In the genomic region with DNA sequence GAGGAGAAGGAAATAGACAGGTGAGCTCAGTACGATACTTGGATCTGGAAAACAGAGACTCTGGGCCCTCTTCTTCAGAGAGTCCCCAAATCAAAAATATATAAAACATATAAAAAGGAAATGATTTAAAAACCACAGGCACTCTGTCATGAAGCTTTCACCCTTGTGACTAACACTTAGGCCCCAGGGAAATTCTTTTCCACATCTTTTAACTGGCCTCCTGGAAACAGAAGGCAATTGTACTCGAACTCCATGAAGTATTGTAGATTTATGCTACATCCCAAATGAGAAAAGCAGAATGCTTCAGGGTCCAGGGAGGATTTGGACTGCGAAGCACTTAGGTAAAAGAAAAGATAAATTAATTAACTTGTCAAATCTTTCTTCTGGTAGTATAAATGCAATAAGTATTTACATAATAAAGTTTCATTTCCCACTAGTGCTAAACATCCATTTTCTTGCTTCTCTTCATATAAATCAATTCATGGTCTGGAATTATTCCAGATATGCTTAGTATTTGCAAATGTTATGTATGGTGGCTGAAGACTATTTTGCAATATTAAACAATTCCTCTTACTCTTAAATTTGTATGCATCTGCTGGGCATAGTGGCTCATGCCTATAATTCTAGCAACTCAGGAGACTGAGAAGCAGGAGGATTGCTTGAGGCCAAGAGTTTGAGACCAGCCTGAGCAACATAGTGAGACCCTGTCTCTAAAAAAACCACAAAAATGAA, we compare ENCODE assay signal across 15 cellular contexts.
A peak's percentile ranks its signal among the peaks of the same experiment; 100 is the strongest.
DNase-seq lines count a peak whose midpoint lies in the region; ATAC-seq, FAIRE-seq and TF ChIP-seq lines count a peak whose summit lies in the region.
"Had no signal": no experiment of that assay in that cellular context is flagged by ENCODE, and none has a peak within 500 bp of the region (broad histone marks: within the 10 kb centered on the region; RNA-seq: fewer than 3 reads in every experiment).

No MANE protein-coding gene starts in this region.

- no peaks in the 10 kb centered on the region for H3K36me3 Mint-ChIP-seq in MCF 10A (ENCODE audit: insufficient read depth, unreplicated experiment)

- intact Hi-C loops in MCF 10A (cut with micrococcal nuclease) = loop anchor here (5.0 kb wide), 1 partner anchor 201 kb away; no protein-coding TSS in a partner anchor

- CTCF ChIA-PET in MCF 10A (lab: Yijun Ruan, JAX) = interaction anchor here (0.6 to 1.2 kb wide), 4 partner anchors 36 to 310 kb away, joined by 3 to 4 read pairs (median 3); no protein-coding TSS in a partner anchor

- H3K4me1 Mint-ChIP-seq in MCF 10A (ENCODE audit: insufficient read depth, unreplicated experiment) = peaks cover 40% of the 10 kb centered on the region
- H3K4me1 Mint-ChIP-seq: activated CD4-positive, alpha-beta T cell treated with anti-CD3 and anti-CD28 coated beads, Interleukin-2, amount 10 ng/mL, durations not matched to agents 7 days and 5 days had no signal

- H3K9me3 Mint-ChIP-seq in MCF 10A (ENCODE audit: unreplicated experiment) = no peaks in the 10 kb centered on the region
- H3K9me3 Mint-ChIP-seq: activated CD4-positive, alpha-beta T cell treated with anti-CD3 and anti-CD28 coated beads, Interleukin-2, amount 10 ng/mL, durations not matched to agents 7 days and 5 days had no signal

- peak overlapping the region in 2 of 3 experiments; percentile 5 to 34 for H3K4me3 ChIP-seq in keratinocyte (ENCODE audit: control insufficient read depth in 2 of 3, extremely low read depth in 1 of 3, insufficient read depth in 2 of 3, low read depth in 1 of 3, low read length in 3 of 3)
- H3K4me3 ChIP-seq: cardiac muscle cell, MG63, pancreas, uterus had no signal

- H3K4me2 ChIP-seq in keratinocyte (ENCODE audit: control insufficient read depth, extremely low read depth, insufficient read depth, low read depth, low read length) = peak overlapping the region; percentile 75

- dilution Hi-C loops in keratinocyte (cut with MboI; ENCODE audit: extremely low pct_ligation_motif_present, low sequenced_read_pairs) = no loop called here

- no peak overlapping the region for H3K4me3 Mint-ChIP-seq in MCF 10A (ENCODE audit: unreplicated experiment)
- H3K4me3 Mint-ChIP-seq: activated CD4-positive, alpha-beta T cell treated with anti-CD3 and anti-CD28 coated beads, Interleukin-2, amount 10 ng/mL, durations not matched to agents 7 days and 5 days had no signal

- peak; percentile 93 for FAIRE-seq in keratinocyte (lab: Jason Lieb, UNC)

- TF ChIP-seq CTCF in MCF 10A (IDR thresholded peaks at IDR 0.05; ENCODE audit: unreplicated experiment) (no peak), keratinocyte (optimal IDR thresholded peaks at IDR 0.05 in 1 of 3, IDR thresholded peaks at IDR 0.05 in 1 of 3, conservative IDR thresholded peaks at IDR 0.05 in 1 of 3; ENCODE audit: extremely low read depth in 1 of 3, insufficient read depth in 2 of 3, low read length in 3 of 3) (no peak)

- no peak for ATAC-seq in GM21526 (IDR thresholded peaks at IDR 0.05; ENCODE audit: low FRiP score, unreplicated experiment)

- POLR2A ChIA-PET in MCF 10A (lab: Yijun Ruan, JAX) = interaction anchor here (0.7 to 1.5 kb wide), 8 partner anchors 10 to 167 kb away, joined by 3 to 5 read pairs (median 3); no protein-coding TSS in a partner anchor

- peak overlapping the region; percentile 54 for H3K9ac ChIP-seq in keratinocyte (ENCODE audit: control insufficient read depth, extremely low read depth, insufficient read depth, low read length)

- no peaks in the 10 kb centered on the region for H3K36me3 ChIP-seq in keratinocyte (ENCODE audit: control insufficient read depth in 2 of 2, extremely low read depth in 1 of 2, insufficient read depth in 2 of 2, low read length in 2 of 2)
- H3K36me3 ChIP-seq: cardiac muscle cell, MG63, pancreas, uterus had no signal

- H4K20me1 ChIP-seq in keratinocyte (ENCODE audit: control insufficient read depth, extremely low read depth, insufficient read depth, low read length) = no peaks in the 10 kb centered on the region

- H3K27me3 Mint-ChIP-seq in MCF 10A (ENCODE audit: insufficient read depth, unreplicated experiment) = no peaks in the 10 kb centered on the region

- no peaks in the 10 kb centered on the region for H3K9me1 ChIP-seq in keratinocyte (ENCODE audit: control insufficient read depth, extremely low read depth, insufficient read depth, low read length)

- DNase-seq in AG20443 (ENCODE audit: low spot score) (peak; percentile 52), M059J (ENCODE audit: low read depth) (peak; percentile 97), MCF 10A (ENCODE audit: unreplicated experiment) (peak; percentile 55), keratinocyte (ENCODE audit: low read depth, low spot score) (no peak), NCI-H1105 treated with DMSO at 0.1 percent for 48 hours (lab: John Stamatoyannopoulos, UW) (no peak), NCI-H524 (lab: John Stamatoyannopoulos, UW) (no peak)
- no peak for DNase-seq in activated effector memory CD4-positive, alpha-beta T cell treated with Interleukin-2 at 50 U/mL for 16 hours
- DNase-seq: activated CD4-positive, alpha-beta T cell treated with anti-CD3 and anti-CD28 coated beads, Interleukin-2, amount 10 ng/mL, durations not matched to agents 7 days and 5 days; MG63; NCI-H2171 treated with DMSO at 0.1 percent for 48 hours; pancreas; T-helper 2 cell; uterus had no signal

- peak overlapping the region; percentile 77 for H3K27ac Mint-ChIP-seq in MCF 10A (ENCODE audit: low read depth, unreplicated experiment)
- H3K27ac Mint-ChIP-seq: activated CD4-positive, alpha-beta T cell treated with anti-CD3 and anti-CD28 coated beads, Interleukin-2, amount 10 ng/mL, durations not matched to agents 7 days and 5 days had no signal

- no peaks in the 10 kb centered on the region for H3K27me3 ChIP-seq in keratinocyte (ENCODE audit: control insufficient read depth, extremely low read depth, insufficient read depth, low read length)
- H3K27me3 ChIP-seq: cardiac muscle cell, MG63, pancreas, uterus had no signal

- peak overlapping the region; percentile 97 for H3K27ac ChIP-seq in keratinocyte (ENCODE audit: control insufficient read depth, insufficient read depth, low read length)
- H3K27ac ChIP-seq: cardiac muscle cell, uterus had no signal

- peaks cover 61% of the 10 kb centered on the region for H3K4me1 ChIP-seq in keratinocyte (ENCODE audit: control insufficient read depth, extremely low read depth, insufficient read depth, low read length)
- H3K4me1 ChIP-seq: uterus had no signal

- no TSS peak for BruUV-seq in MCF 10A (replicated peaks; lab: Mats Ljungman, UMichigan)

- no peak overlapping the region for H2AFZ ChIP-seq in keratinocyte (ENCODE audit: control insufficient read depth, low read length)

- H3K79me2 ChIP-seq in keratinocyte (ENCODE audit: control insufficient read depth, insufficient read depth, low read length) = no peaks in the 10 kb centered on the region

- no peaks in the 10 kb centered on the region for H3K9me3 ChIP-seq in keratinocyte (ENCODE audit: control insufficient read depth, low read depth, low read length)
- H3K9me3 ChIP-seq: MG63, pancreas, uterus had no signal

Comparison
In these comparisons a context has a peak if more than half of its experiments do, and no peak if none do; other contexts are left out.
1. DNase-seq: peak in AG20443 (single experiment), M059J (single experiment) and MCF 10A (single experiment); none in keratinocyte (single experiment), activated effector memory CD4-positive, alpha-beta T cell treated with Interleukin-2 at 50 U/mL for 16 hours (single experiment), NCI-H1105 treated with DMSO at 0.1 percent for 48 hours (single experiment) and NCI-H524 (0 of 2).